In the genomic region with DNA sequence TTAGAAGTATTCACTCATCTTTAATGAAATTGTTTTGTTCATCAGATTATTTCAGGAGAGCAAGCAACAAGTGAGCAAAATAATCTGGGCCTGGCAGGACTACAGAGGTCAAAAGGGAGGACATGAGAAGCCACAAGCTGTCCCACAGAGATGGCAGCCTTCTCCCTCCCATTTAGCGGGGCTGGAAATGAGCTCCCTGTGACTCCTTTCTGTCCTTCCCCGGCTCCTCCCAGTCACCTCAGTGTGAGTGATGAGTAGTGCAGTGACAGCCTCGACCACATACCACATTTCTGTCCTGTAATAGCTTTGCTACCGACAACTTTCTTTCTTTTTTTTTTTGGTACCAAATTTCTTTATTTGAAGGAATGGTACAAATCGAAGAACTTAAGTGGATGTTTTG, we compare ENCODE assay signal across 10 cellular contexts. TPM values are rescaled to one million over a fixed set of nuclear protein-coding genes. Genes with fewer than 3 reads are reported as not detected.
A peak's percentile ranks its signal among the peaks of the same experiment; 100 is the strongest.
DNase-seq lines count a peak whose midpoint lies in the region; ATAC-seq lines count a peak whose summit lies in the region.
"Had no signal": no experiment of that assay in that cellular context is flagged by ENCODE, and none has a peak within 500 bp of the region (broad histone marks: within the 10 kb centered on the region; RNA-seq: fewer than 3 reads in every experiment).

No MANE protein-coding gene starts in this region.

- no peak overlapping the region for H3K4me3 Mint-ChIP-seq in activated CD8-positive, alpha-beta T cell treated with anti-CD3 and anti-CD28 coated beads, Interleukin-2, amount 10 ng/mL, durations not matched to agents 7 days and 5 days

- no peaks in the 10 kb centered on the region for H3K27me3 Mint-ChIP-seq in activated CD8-positive, alpha-beta T cell treated with anti-CD3 and anti-CD28 coated beads, Interleukin-2, amount 10 ng/mL, durations not matched to agents 7 days and 5 days (ENCODE audit: low read depth)

- peaks cover 55% of the 10 kb centered on the region for H3K4me1 Mint-ChIP-seq in activated CD8-positive, alpha-beta T cell treated with anti-CD3 and anti-CD28 coated beads, Interleukin-2, amount 10 ng/mL, durations not matched to agents 7 days and 5 days (ENCODE audit: low read depth)

- POLR2A ChIA-PET in activated CD8-positive, alpha-beta T cell treated with anti-CD3 and anti-CD28 coated beads, Interleukin-2, amount 10 ng/mL, durations not matched to agents 7 days and 5 days (lab: Charles Lee): interaction anchor here (0.6 kb wide), 1 partner anchor 125 kb away, joined by 3 read pairs; no protein-coding TSS in a partner anchor

- H3K9me3 Mint-ChIP-seq in activated CD8-positive, alpha-beta T cell treated with anti-CD3 and anti-CD28 coated beads, Interleukin-2, amount 10 ng/mL, durations not matched to agents 7 days and 5 days (ENCODE audit: insufficient read depth): no peaks in the 10 kb centered on the region

- peaks cover 34% of the 10 kb centered on the region for H3K36me3 Mint-ChIP-seq in activated CD8-positive, alpha-beta T cell treated with anti-CD3 and anti-CD28 coated beads, Interleukin-2, amount 10 ng/mL, durations not matched to agents 7 days and 5 days (ENCODE audit: low read depth)

- ATAC-seq in activated CD8-positive, alpha-beta T cell treated with anti-CD3 and anti-CD28 coated beads, Interleukin-2, amount 10 ng/mL, durations not matched to agents 7 days and 5 days: peak; percentile 80
- ATAC-seq in left ventricle myocardium superior (peak; percentile 78), GM19023 (IDR thresholded peaks at IDR 0.05; ENCODE audit: unreplicated experiment) (no peak), GM21423 (IDR thresholded peaks at IDR 0.05; ENCODE audit: unreplicated experiment) (no peak)

- intact Hi-C loops in left ventricle myocardium superior (cut with micrococcal nuclease): no loop called here

- DNase-seq in activated T-cell treated with anti-CD3 and anti-CD28 coated beads for 24 hours (ENCODE audit: low read depth) (peak; percentile 15), activated T-cell treated with anti-CD3 and anti-CD28 coated beads for 4 hours (no peak), left ventricle myocardium superior (peak; percentile 37), G401 (ENCODE audit: low spot score) (no peak)
- peak; percentile 49 for DNase-seq in activated CD8-positive, alpha-beta T cell treated with anti-CD3 and anti-CD28 coated beads, Interleukin-2, amount 10 ng/mL, durations not matched to agents 7 days and 5 days
- DNase-seq in stimulated activated CD8-positive, alpha-beta memory T cell treated with anti-CD3 and anti-CD28 coated beads, Interleukin-4, amount 100 ng/mL, for 48 hours: peak; percentile 71
- DNase-seq: caudate nucleus, GF-D8 had no signal

- CTCF ChIA-PET in activated CD8-positive, alpha-beta T cell treated with anti-CD3 and anti-CD28 coated beads, Interleukin-2, amount 10 ng/mL, durations not matched to agents 7 days and 5 days (lab: Charles Lee): interaction anchor here (1.0 to 1.1 kb wide), 2 partner anchors 31 to 83 kb away, joined by 3 to 4 read pairs; no protein-coding TSS in a partner anchor

- H3K27ac Mint-ChIP-seq in activated CD8-positive, alpha-beta T cell treated with anti-CD3 and anti-CD28 coated beads, Interleukin-2, amount 10 ng/mL, durations not matched to agents 7 days and 5 days: peak overlapping the region; percentile 77

- in situ Hi-C loops in G401 (cut with HindIII; ENCODE audit: low sequenced_read_pairs): no loop called here

RNA-seq across cellular contexts. Expression of gene RAB7A, which starts 38.0 kb away (rescaled TPM):
- total RNA-seq in activated CD8-positive, alpha-beta T cell treated with anti-CD3 and anti-CD28 coated beads, Interleukin-2, amount 10 ng/mL, durations not matched to agents 7 days and 5 days: 100 to 1,000 TPM; 256 to 269 TPM
- total RNA-seq in left ventricle myocardium superior: 250 TPM
- total RNA-seq in G401 (2014; rRNA removed; shearing (Covaris generic)): 114 and 168 TPM in 2 replicates

Comparison
In these comparisons a context has a peak if more than half of its experiments do, and no peak if none do; other contexts are left out.
1. DNase-seq: peak in activated T-cell treated with anti-CD3 and anti-CD28 coated beads for 24 hours (single experiment), activated CD8-positive, alpha-beta T cell treated with anti-CD3 and anti-CD28 coated beads, Interleukin-2, amount 10 ng/mL, durations not matched to agents 7 days and 5 days (single experiment), left ventricle myocardium superior (single experiment) and stimulated activated CD8-positive, alpha-beta memory T cell treated with anti-CD3 and anti-CD28 coated beads, Interleukin-4, amount 100 ng/mL, for 48 hours (single experiment); none in activated T-cell treated with anti-CD3 and anti-CD28 coated beads for 4 hours (single experiment) and G401 (single experiment).
2. ATAC-seq: peak in activated CD8-positive, alpha-beta T cell treated with anti-CD3 and anti-CD28 coated beads, Interleukin-2, amount 10 ng/mL, durations not matched to agents 7 days and 5 days (single experiment) and left ventricle myocardium superior (single experiment); none in GM19023 (single experiment) and GM21423 (single experiment).